Comparison of ENCODE assay signal across 9 cellular contexts in the genomic region with DNA sequence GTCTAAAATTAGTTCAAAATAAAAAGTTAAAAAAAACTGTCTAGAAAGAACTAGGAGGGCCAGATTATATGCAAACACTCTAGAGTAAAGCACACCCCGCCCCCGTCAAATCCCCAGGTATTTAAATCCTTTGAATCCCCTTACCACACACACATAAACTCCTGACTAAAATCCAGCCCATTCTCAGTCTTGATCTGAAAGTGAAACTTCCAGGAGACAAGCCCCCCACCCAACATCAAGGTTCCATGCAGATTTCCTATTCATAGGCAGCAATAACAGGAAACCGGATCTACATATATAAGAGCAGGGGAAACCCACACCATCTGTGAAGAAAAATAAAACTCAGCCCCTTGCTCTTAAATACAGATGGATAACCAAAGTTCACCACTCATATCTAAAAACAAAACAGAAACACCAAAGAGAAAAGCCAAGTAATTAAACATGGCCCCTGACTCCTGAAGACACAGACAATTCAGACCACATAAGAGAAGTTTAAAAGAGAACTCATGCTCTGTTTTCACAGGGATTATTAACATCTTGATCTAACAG. TPM values are rescaled to one million over a fixed set of nuclear protein-coding genes. Genes with fewer than 3 reads are reported as not detected.
A peak's percentile ranks its signal among the peaks of the same experiment; 100 is the strongest.
DNase-seq lines count a peak whose midpoint lies in the region; ATAC-seq and TF ChIP-seq lines count a peak whose summit lies in the region.
"Had no signal": no experiment of that assay in that cellular context is flagged by ENCODE, and none has a peak within 500 bp of the region (broad histone marks: within the 10 kb centered on the region; RNA-seq: fewer than 3 reads in every experiment).

No MANE protein-coding gene starts in this region.

- peaks cover 3% of the 10 kb centered on the region for H3K9me3 Mint-ChIP-seq in nephron

- H3K9me3 ChIP-seq in T-helper 17 cell (ENCODE audit: control insufficient read depth, low read length, poor library complexity, severe bottlenecking): no peaks in the 10 kb centered on the region

- H3K27ac Mint-ChIP-seq in T-helper 17 cell: peak overlapping the region; percentile 93
- peak overlapping the region; percentile 16 to 78 (median 67) for H3K27ac Mint-ChIP-seq in nephron

- ATAC-seq in GM18909 (IDR thresholded peaks at IDR 0.05; ENCODE audit: poor library complexity, unreplicated experiment) (peak; percentile 95), HG02840 (IDR thresholded peaks at IDR 0.05; ENCODE audit: low FRiP score, unreplicated experiment) (peak; percentile 96), T-helper 17 cell (peak; percentile 94)

- peak overlapping the region; percentile 78 for H3K4me3 Mint-ChIP-seq in T-helper 17 cell
- no peak overlapping the region for H3K4me3 Mint-ChIP-seq in nephron

- H3K36me3 Mint-ChIP-seq in T-helper 17 cell (ENCODE audit: low read depth) (no peaks in the 10 kb centered on the region), nephron (ENCODE audit: low read depth) (peaks cover 3% of the 10 kb centered on the region)

- H3K27me3 Mint-ChIP-seq in T-helper 17 cell (no peaks in the 10 kb centered on the region), nephron (ENCODE audit: low read depth) (no peaks in the 10 kb centered on the region)

- H3K4me1 Mint-ChIP-seq in T-helper 17 cell (peaks cover 20% of the 10 kb centered on the region), nephron (peaks cover 37% of the 10 kb centered on the region)

- DNase-seq in T-helper 17 cell (no peak), DMS53 (lab: John Stamatoyannopoulos, UW) (no peak), NCI-H2171 treated with DMSO at 0.1 percent for 48 hours (lab: John Stamatoyannopoulos, UW) (no peak), NCI-H2196 (lab: John Stamatoyannopoulos, UW; ENCODE audit: unreplicated experiment) (no peak), occipital lobe (lab: John Stamatoyannopoulos, UW) (no peak)
- DNase-seq: hippocampal formation had no signal

- no peak for TF ChIP-seq CTCF in nephron (IDR thresholded peaks at IDR 0.05; ENCODE audit: unreplicated experiment in 3 of 3)

RNA-seq across cellular contexts. Expression of gene MARCHF3, which starts 42.3 kb away (rescaled TPM):
- total RNA-seq in T-helper 17 cell (1 to 10 TPM; 6.6 to 8.4 TPM), occipital lobe (13.3 TPM)
